In genomic region chr4:25098964-25099843, GRCh38 we compare ENCODE assay signal across 9 cellular contexts.
DNase-seq lines count a peak whose midpoint lies in the region; ATAC-seq and TF ChIP-seq lines count a peak whose summit lies in the region.
"Had no signal": no experiment of that assay in that cellular context is flagged by ENCODE, and none has a peak within 500 bp of the region (broad histone marks: within the 10 kb centered on the region; RNA-seq: fewer than 3 reads in every experiment).

No MANE protein-coding gene starts in this region.

- no peaks in the 10 kb centered on the region for H4K20me1 ChIP-seq in BLaER1

- H3K9me3 ChIP-seq in BLaER1 (peaks cover 17% of the 10 kb centered on the region), mucosa of descending colon (no peaks in the 10 kb centered on the region)

- H3K27ac ChIP-seq in BLaER1 = no peak overlapping the region

- H3K27me3 ChIP-seq in BLaER1 = no peaks in the 10 kb centered on the region

- no peak overlapping the region for H3K4me3 Mint-ChIP-seq in chondrocyte (ENCODE audit: unreplicated experiment)
- H3K4me3 Mint-ChIP-seq: activated T-cell treated with anti-CD3 and anti-CD28 coated beads, Interleukin-2, amount 50 U/mL, for 24 hours had no signal

- H3K4me1 Mint-ChIP-seq in chondrocyte (ENCODE audit: low read depth) = peaks cover 15% of the 10 kb centered on the region

- peaks cover 18% of the 10 kb centered on the region for H3K4me1 ChIP-seq in BLaER1
- H3K4me1 ChIP-seq in mucosa of descending colon (ENCODE audit: low read depth) = no peaks in the 10 kb centered on the region

- H3K27ac Mint-ChIP-seq in chondrocyte (ENCODE audit: unreplicated experiment) = peak overlapping the region; percentile 65
- H3K27ac Mint-ChIP-seq: activated T-cell treated with anti-CD3 and anti-CD28 coated beads, Interleukin-2, amount 50 U/mL, for 24 hours had no signal

- intact Hi-C loops in mucosa of descending colon (cut with DNase I, micrococcal nuclease) = no loop called here

- H3K4me3 ChIP-seq in BLaER1 (no peak overlapping the region), mucosa of descending colon (no peak overlapping the region)

- H3K36me3 ChIP-seq in BLaER1 = no peaks in the 10 kb centered on the region
- H3K36me3 ChIP-seq in mucosa of descending colon (ENCODE audit: low read depth) = no peaks in the 10 kb centered on the region

- H3K4me2 ChIP-seq in BLaER1 = 0 out of 2 replicates have a peak overlapping the region, but pooled peaks have one; percentile 14

- DNase-seq in NCI-H1694 (lab: John Stamatoyannopoulos, UW) = peak; percentile 68
- DNase-seq in chondrocyte (ENCODE audit: low spot score) = no peak
- peak; percentile 65 to 89 (median 85) for DNase-seq in mucosa of descending colon
- DNase-seq in activated CD4-positive, alpha-beta T cell treated with anti-CD3 and anti-CD28 coated beads for 4 hours = no peak
- DNase-seq: activated T-cell treated with anti-CD3 and anti-CD28 coated beads, Interleukin-2, amount 50 U/mL, for 24 hours had no signal

- ATAC-seq in mucosa of descending colon = peak; percentile 93
- no peak for ATAC-seq in GM21526 (IDR thresholded peaks at IDR 0.05; ENCODE audit: low FRiP score, unreplicated experiment)
- no peak for ATAC-seq in HG02798 (IDR thresholded peaks at IDR 0.05; ENCODE audit: poor library complexity, unreplicated experiment)
- no peak for ATAC-seq in HG03175 (IDR thresholded peaks at IDR 0.05; ENCODE audit: unreplicated experiment)

- H3K9ac ChIP-seq in BLaER1 = no peak overlapping the region

- peaks cover 5% of the 10 kb centered on the region for H3K27me3 Mint-ChIP-seq in chondrocyte (ENCODE audit: low read depth)

- peaks cover 8% of the 10 kb centered on the region for H3K9me3 Mint-ChIP-seq in chondrocyte (ENCODE audit: low read depth)

- no peaks in the 10 kb centered on the region for H3K36me3 Mint-ChIP-seq in chondrocyte (ENCODE audit: low read depth)

- TF ChIP-seq CTCF in chondrocyte (IDR thresholded peaks at IDR 0.05) (no peak), mucosa of descending colon (IDR thresholded peaks at IDR 0.05) (no peak)

Comparison
In these comparisons a context has a peak if more than half of its experiments do, and no peak if none do; other contexts are left out.
1. DNase-seq: peak in NCI-H1694 (single experiment) and mucosa of descending colon (3 of 3); none in chondrocyte (single experiment) and activated CD4-positive, alpha-beta T cell treated with anti-CD3 and anti-CD28 coated beads for 4 hours (0 of 2).